8 cellular contexts compared by ENCODE assay signal in genomic region chr6:44074383-44075136, GRCh38. TPM values are rescaled to one million over a fixed set of nuclear protein-coding genes. Genes with fewer than 3 reads are reported as not detected.
A peak's percentile ranks its signal among the peaks of the same experiment; 100 is the strongest.
DNase-seq lines count a peak whose midpoint lies in the region; ATAC-seq and TF ChIP-seq lines count a peak whose summit lies in the region.

No MANE protein-coding gene starts in this region.

- no peaks in the 10 kb centered on the region for H3K27me3 ChIP-seq in BLaER1 treated with 17β-estradiol and CSF1 and Interleukin-3, amounts not matched to agents 10 nM and 100 nM
- H3K27me3 ChIP-seq in H9 (ENCODE audit: insufficient read depth, low read length) = no peaks in the 10 kb centered on the region
- no peaks in the 10 kb centered on the region for H3K27me3 ChIP-seq in hepatocyte

- no peak overlapping the region for H4K5ac ChIP-seq in H9 (ENCODE audit: insufficient read length, low read depth, low read length)

- no peak overlapping the region for H3K18ac ChIP-seq in H9 (ENCODE audit: insufficient read length, low read depth, low read length)

- peaks cover 10% of the 10 kb centered on the region for H3K27me3 Mint-ChIP-seq in H9 (ENCODE audit: low read depth)
- peaks cover 18% of the 10 kb centered on the region for H3K27me3 Mint-ChIP-seq in activated naive CD8-positive, alpha-beta T cell treated with anti-CD3 and anti-CD28 coated beads, Interleukin-2, amount 50 U/mL, for 24 hours

- no peak overlapping the region for H2BK20ac ChIP-seq in H9 (ENCODE audit: low read depth, low read length, poor library complexity, severe bottlenecking)

- H3K23me2 ChIP-seq in H9 (ENCODE audit: insufficient read length, low read depth, low read length, poor library complexity, severe bottlenecking) = peaks cover 9% of the 10 kb centered on the region

- H3K79me2 ChIP-seq in H9 (ENCODE audit: insufficient read depth, low read length) (no peaks in the 10 kb centered on the region), hepatocyte (no peaks in the 10 kb centered on the region)

- H3K27ac ChIP-seq in BLaER1 treated with 17β-estradiol and CSF1 and Interleukin-3, amounts not matched to agents 10 nM and 100 nM = peak overlapping the region; percentile 28 to 89 (median 81); a peak in 21 of 22 replicates
- no peak overlapping the region for H3K27ac ChIP-seq in H9 (ENCODE audit: insufficient read length, low read depth, low read length)
- peak overlapping the region; percentile 56 for H3K27ac ChIP-seq in hepatocyte

- H3K36me3 ChIP-seq in BLaER1 treated with 17β-estradiol and CSF1 and Interleukin-3, amounts not matched to agents 10 nM and 100 nM = no peaks in the 10 kb centered on the region
- H3K36me3 ChIP-seq in hepatocyte (replicated peaks; ENCODE audit: insufficient read depth, low read depth) = no peaks in the 10 kb centered on the region

- H3K9me2 ChIP-seq in hepatocyte (replicated peaks; ENCODE audit: insufficient read depth) = no peaks in the 10 kb centered on the region

- ATAC-seq in activated naive CD8-positive, alpha-beta T cell treated with anti-CD3 and anti-CD28 coated beads, Interleukin-2, amount 50 U/mL, for 24 hours = peak; percentile 77
- ATAC-seq in HG02642 (IDR thresholded peaks at IDR 0.05; ENCODE audit: poor library complexity, unreplicated experiment) (no peak), HG03442 (IDR thresholded peaks at IDR 0.05; ENCODE audit: unreplicated experiment) (no peak)

- no peak overlapping the region for H3K14ac ChIP-seq in H9 (ENCODE audit: insufficient read depth, low read length)

- no peak overlapping the region for H3K23ac ChIP-seq in H9 (ENCODE audit: insufficient read length, low read depth, low read length)

- no CpG with 5 or more reads among the region's 18 CpGs for WGBS in H9 (ENCODE audit: extremely low coverage, insufficient read length, low lambda C conversion rate)
- 13% methylated on average over 18 of the region's 18 CpGs for WGBS in hepatocyte (ENCODE audit: low lambda C conversion rate, missing lambda C conversion rate)

- H3K36me3 Mint-ChIP-seq in H9 (ENCODE audit: insufficient read depth in 1 of 3, low read depth in 3 of 3) = no peaks in the 10 kb centered on the region
- H3K36me3 Mint-ChIP-seq in activated naive CD8-positive, alpha-beta T cell treated with anti-CD3 and anti-CD28 coated beads, Interleukin-2, amount 50 U/mL, for 24 hours (ENCODE audit: low read depth) = no peaks in the 10 kb centered on the region

- H2BK15ac ChIP-seq in H9 (ENCODE audit: low read depth, low read length) = no peak overlapping the region

- H2BK12ac ChIP-seq in H9 (ENCODE audit: insufficient read length, low read depth, low read length) = no peak overlapping the region

- peaks cover 30 to 40% of the 10 kb centered on the region in 2 experiments for H3K4me1 Mint-ChIP-seq in H9
- H3K4me1 Mint-ChIP-seq in activated naive CD8-positive, alpha-beta T cell treated with anti-CD3 and anti-CD28 coated beads, Interleukin-2, amount 50 U/mL, for 24 hours = peaks cover 16% of the 10 kb centered on the region

- H3K4ac ChIP-seq in H9 (ENCODE audit: low read depth, low read length) = no peak overlapping the region

- H3K4me1 ChIP-seq in BLaER1 treated with 17β-estradiol and CSF1 and Interleukin-3, amounts not matched to agents 10 nM and 100 nM = peaks cover 46 to 77% (median 73%) of the 10 kb centered on the region in 10 experiments
- H3K4me1 ChIP-seq in H9 (ENCODE audit: insufficient read depth, low read length) (peaks cover 5% of the 10 kb centered on the region; the same call in 1 of the 2 replicates), hepatocyte (ENCODE audit: insufficient read depth) (peaks cover 35% of the 10 kb centered on the region)

- peak overlapping the region; percentile 84 to 100 (median 97) for H3K4me2 ChIP-seq in BLaER1 treated with 17β-estradiol and CSF1 and Interleukin-3, amounts not matched to agents 10 nM and 100 nM
- H3K4me2 ChIP-seq in H9 (ENCODE audit: insufficient read depth, insufficient read length, low read length) = peak overlapping the region; percentile 73
- H3K4me2 ChIP-seq in hepatocyte = peak overlapping the region; percentile 84

- no peaks in the 10 kb centered on the region; a peak in 1 of 5 replicates for H3K9me3 Mint-ChIP-seq in H9
- H3K9me3 Mint-ChIP-seq in activated naive CD8-positive, alpha-beta T cell treated with anti-CD3 and anti-CD28 coated beads, Interleukin-2, amount 50 U/mL, for 24 hours = no peaks in the 10 kb centered on the region

- H4K91ac ChIP-seq in H9 (ENCODE audit: insufficient read length, low read depth, low read length) = no peak overlapping the region

- peak overlapping the region in 1 of 3 experiments; percentile 52; a peak in 1 of 7 replicates for H3K27ac Mint-ChIP-seq in H9
- H3K27ac Mint-ChIP-seq in activated naive CD8-positive, alpha-beta T cell treated with anti-CD3 and anti-CD28 coated beads, Interleukin-2, amount 50 U/mL, for 24 hours = peak overlapping the region; percentile 92

- H2AK5ac ChIP-seq in H9 (ENCODE audit: insufficient read length, low read length) = no peak overlapping the region

- peak; percentile 78 for DNase-seq in H9
- peak; percentile 85 for DNase-seq in RPMI7951 (ENCODE audit: low read depth)
- peak; percentile 82 for DNase-seq in activated naive CD8-positive, alpha-beta T cell treated with anti-CD3 and anti-CD28 coated beads, Interleukin-2, amount 50 U/mL, for 24 hours
- peak; percentile 90 for DNase-seq in hepatocyte (ENCODE audit: low spot score)
- peak; percentile 37 to 56 for DNase-seq in stimulated activated CD4-positive, alpha-beta T cell treated with anti-CD3 and anti-CD28 coated beads, Interleukin-12 subunit alpha, Interleukin-12 subunit beta, amount 100 ng/mL, for 24 hours (ENCODE audit: low read depth in 2 of 2)

- no peak overlapping the region for H3T11ph ChIP-seq in H9 (ENCODE audit: low read length)

- no peaks in the 10 kb centered on the region for H4K20me1 ChIP-seq in BLaER1 treated with 17β-estradiol and CSF1 and Interleukin-3, amounts not matched to agents 10 nM and 100 nM
- H4K20me1 ChIP-seq in H9 (ENCODE audit: control insufficient read depth, insufficient read depth, insufficient read length) (no peaks in the 10 kb centered on the region), hepatocyte (ENCODE audit: insufficient read depth, poor library complexity, severe bottlenecking) (no peaks in the 10 kb centered on the region)

- H2BK5ac ChIP-seq in H9 (ENCODE audit: insufficient read length, low read length) = no peak overlapping the region

- H3K4me3 ChIP-seq in BLaER1 treated with 17β-estradiol and CSF1 and Interleukin-3, amounts not matched to agents 10 nM and 100 nM = peak overlapping the region; percentile 40 to 71 (median 61); a peak in 14 of 20 replicates
- no peak overlapping the region for H3K4me3 ChIP-seq in hepatocyte

- no peaks in the 10 kb centered on the region for H3K79me1 ChIP-seq in H9 (ENCODE audit: insufficient read depth, low read depth, low read length, poor library complexity, severe bottlenecking)

- TF ChIP-seq CTCF in H9 (conservative IDR thresholded peaks at IDR 0.05) = peak; percentile 91
- peak; percentile 94 for TF ChIP-seq CTCF in hepatocyte (IDR thresholded peaks at IDR 0.05; ENCODE audit: poor library complexity)

- no peak overlapping the region for H2AFZ ChIP-seq in H9 (ENCODE audit: low read length)
- no peak overlapping the region for H2AFZ ChIP-seq in hepatocyte

- H2BK120ac ChIP-seq in H9 (ENCODE audit: low read depth, low read length, poor library complexity, severe bottlenecking) = no peak overlapping the region

- peak overlapping the region; percentile 67 to 86 for H3K4me3 Mint-ChIP-seq in H9
- peak overlapping the region; percentile 85 for H3K4me3 Mint-ChIP-seq in activated naive CD8-positive, alpha-beta T cell treated with anti-CD3 and anti-CD28 coated beads, Interleukin-2, amount 50 U/mL, for 24 hours

- H4K8ac ChIP-seq in H9 (replicated peaks; ENCODE audit: insufficient read length, low read depth, low read length) = no peak overlapping the region

- H3K56ac ChIP-seq in H9 (ENCODE audit: insufficient read length, low read depth, low read length) = no peak overlapping the region

- no peaks in the 10 kb centered on the region for H3K9me3 ChIP-seq in BLaER1 treated with 17β-estradiol and CSF1 and Interleukin-3, amounts not matched to agents 10 nM and 100 nM (replicated peaks in 1 of 11)
- H3K9me3 ChIP-seq in H9 (ENCODE audit: control insufficient read depth, low read depth, low read length) = no peaks in the 10 kb centered on the region
- no peaks in the 10 kb centered on the region for H3K9me3 ChIP-seq in hepatocyte (ENCODE audit: low read depth)

- H3K9ac ChIP-seq in BLaER1 treated with 17β-estradiol and CSF1 and Interleukin-3, amounts not matched to agents 10 nM and 100 nM = peak overlapping the region; percentile 66 to 84 (median 75); a peak in 17 of 22 replicates
- no peak overlapping the region for H3K9ac ChIP-seq in H9 (ENCODE audit: extremely low read depth, insufficient read length, low read length)

RNA-seq across cellular contexts. Expression of gene MRPL14, which starts 52.7 kb away (rescaled TPM):
- total RNA-seq in H9 (2021) (80.1 and 80.3 TPM in 2 replicates), hepatocyte (58.3 and 64.3 TPM in 2 replicates)
- total RNA-seq in RPMI7951 (2014; rRNA removed; shearing (Covaris generic)) = 104 and 109 TPM in 2 replicates
- 106 and 124 TPM in 2 replicates for polyA plus RNA-seq in hepatocyte

RNA-seq across cellular contexts. Expression of gene TMEM63B, which starts 52.8 kb away (rescaled TPM):
- 56.3 and 56.8 TPM in 2 replicates for total RNA-seq in H9 (2021)
- 20.8 and 23.6 TPM in 2 replicates for total RNA-seq in RPMI7951 (2014; rRNA removed; shearing (Covaris generic))
- total RNA-seq in hepatocyte = 31.8 and 43.5 TPM in 2 replicates
- 28.7 and 31.4 TPM in 2 replicates for polyA plus RNA-seq in hepatocyte
